Comparison of ENCODE assay signal across 2 cellular contexts in the genomic region with DNA sequence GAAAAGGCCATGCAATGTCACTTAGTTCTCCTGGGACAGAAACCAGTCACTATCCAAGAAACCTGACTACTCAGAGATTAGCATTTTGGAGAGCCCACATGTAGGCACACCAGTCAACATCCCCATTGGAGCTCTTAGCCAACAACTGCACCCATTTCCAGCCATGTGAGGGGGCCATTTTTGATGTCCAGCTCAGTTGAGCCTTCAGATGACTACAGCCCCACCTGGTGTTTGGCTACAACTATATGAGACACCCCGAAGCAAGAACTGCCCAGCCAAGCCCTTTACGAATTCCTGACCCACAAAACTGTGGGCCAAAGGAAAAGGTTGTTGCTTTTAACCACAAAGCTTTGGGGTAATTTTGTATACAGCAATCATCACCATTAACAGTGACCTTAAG.
TF ChIP-seq lines count a peak whose summit lies in the region.

No MANE protein-coding gene starts in this region.

TF ChIP-seq in HCT116, 20 proteins besides CTCF, POLR2A, EP300 and RAD21 (continued from another document):
- TF ChIP-seq, protein P1, sequence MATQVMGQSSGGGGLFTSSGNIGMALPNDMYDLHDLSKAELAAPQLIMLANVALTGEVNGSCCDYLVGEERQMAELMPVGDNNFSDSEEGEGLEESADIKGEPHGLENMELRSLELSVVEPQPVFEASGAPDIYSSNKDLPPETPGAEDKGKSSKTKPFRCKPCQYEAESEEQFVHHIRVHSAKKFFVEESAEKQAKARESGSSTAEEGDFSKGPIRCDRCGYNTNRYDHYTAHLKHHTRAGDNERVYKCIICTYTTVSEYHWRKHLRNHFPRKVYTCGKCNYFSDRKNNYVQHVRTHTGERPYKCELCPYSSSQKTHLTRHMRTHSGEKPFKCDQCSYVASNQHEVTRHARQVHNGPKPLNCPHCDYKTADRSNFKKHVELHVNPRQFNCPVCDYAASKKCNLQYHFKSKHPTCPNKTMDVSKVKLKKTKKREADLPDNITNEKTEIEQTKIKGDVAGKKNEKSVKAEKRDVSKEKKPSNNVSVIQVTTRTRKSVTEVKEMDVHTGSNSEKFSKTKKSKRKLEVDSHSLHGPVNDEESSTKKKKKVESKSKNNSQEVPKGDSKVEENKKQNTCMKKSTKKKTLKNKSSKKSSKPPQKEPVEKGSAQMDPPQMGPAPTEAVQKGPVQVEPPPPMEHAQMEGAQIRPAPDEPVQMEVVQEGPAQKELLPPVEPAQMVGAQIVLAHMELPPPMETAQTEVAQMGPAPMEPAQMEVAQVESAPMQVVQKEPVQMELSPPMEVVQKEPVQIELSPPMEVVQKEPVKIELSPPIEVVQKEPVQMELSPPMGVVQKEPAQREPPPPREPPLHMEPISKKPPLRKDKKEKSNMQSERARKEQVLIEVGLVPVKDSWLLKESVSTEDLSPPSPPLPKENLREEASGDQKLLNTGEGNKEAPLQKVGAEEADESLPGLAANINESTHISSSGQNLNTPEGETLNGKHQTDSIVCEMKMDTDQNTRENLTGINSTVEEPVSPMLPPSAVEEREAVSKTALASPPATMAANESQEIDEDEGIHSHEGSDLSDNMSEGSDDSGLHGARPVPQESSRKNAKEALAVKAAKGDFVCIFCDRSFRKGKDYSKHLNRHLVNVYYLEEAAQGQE (IDR thresholded peaks at IDR 0.05; ENCODE audit: low read depth), result no peak
- TF ChIP-seq CBX3 (IDR thresholded peaks at IDR 0.05; ENCODE audit: low read depth), result no peak
- TF ChIP-seq ZFX (IDR thresholded peaks at IDR 0.05), result no peak
- TF ChIP-seq YY1 (IDR thresholded peaks at IDR 0.05; ENCODE audit: extremely low read depth, insufficient replicate concordance, low read depth, low read length), result no peak
- no peak for TF ChIP-seq ZNF274 (IDR thresholded peaks at IDR 0.05; ENCODE audit: low read depth, low read length)
- TF ChIP-seq, protein P2, sequence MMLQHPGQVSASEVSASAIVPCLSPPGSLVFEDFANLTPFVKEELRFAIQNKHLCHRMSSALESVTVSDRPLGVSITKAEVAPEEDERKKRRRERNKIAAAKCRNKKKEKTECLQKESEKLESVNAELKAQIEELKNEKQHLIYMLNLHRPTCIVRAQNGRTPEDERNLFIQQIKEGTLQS (IDR thresholded peaks at IDR 0.05), result no peak
- no peak for TF ChIP-seq SIN3A (IDR thresholded peaks at IDR 0.05; ENCODE audit: low read depth)
- TF ChIP-seq SP1 (IDR thresholded peaks at IDR 0.05; ENCODE audit: low read depth), result no peak
- no peak for TF ChIP-seq TCF7L2 (IDR thresholded peaks at IDR 0.05; ENCODE audit: borderline replicate concordance, extremely low read depth, insufficient read depth, insufficient read length)
- TF ChIP-seq FOSL1 (IDR thresholded peaks at IDR 0.05; ENCODE audit: low read depth), result no peak
- no peak for TF ChIP-seq EZH2 (IDR thresholded peaks at IDR 0.05)
- no peak for TF ChIP-seq SRF (IDR thresholded peaks at IDR 0.05; ENCODE audit: low read depth)

TF ChIP-seq in WTC11, 78 proteins besides CTCF, POLR2A, EP300 and RAD21 (continued from another document):
- TF ChIP-seq ESRRA (CRISPR knock-in tag; IDR thresholded peaks at IDR 0.05; ENCODE audit: borderline replicate concordance), result no peak
- TF ChIP-seq NR3C1 (CRISPR knock-in tag; conservative IDR thresholded peaks at IDR 0.05; ENCODE audit: low read depth), result no peak
- TF ChIP-seq, protein P2 (CRISPR knock-in tag; conservative IDR thresholded peaks at IDR 0.05), result no peak
- no peak for TF ChIP-seq ARID4B (CRISPR knock-in tag; IDR thresholded peaks at IDR 0.05; ENCODE audit: borderline replicate concordance)
- no peak for TF ChIP-seq FOXP1 (CRISPR knock-in tag; IDR thresholded peaks at IDR 0.05; ENCODE audit: borderline replicate concordance)
TF ChIP-seq in WTC11: peak in this region for 0.
